Comparison of ENCODE assay signal across 28 cellular contexts in genomic region chrX:130507015-130507414, GRCh38.
"Had no signal": no experiment of that assay in that cellular context is flagged by ENCODE, and none has a peak within 500 bp of the region (broad histone marks: within the 10 kb centered on the region; RNA-seq: fewer than 3 reads in every experiment).

No MANE protein-coding gene starts in this region.

- H3K36me3 ChIP-seq: stomach, suprapubic skin, thoracic aorta, thyroid gland, tibial artery, tibial nerve, transverse colon, upper lobe of left lung, upper lobe of right lung, uterus, vagina had no signal

- DNase-seq: stimulated activated CD4-positive, alpha-beta T cell treated with anti-CD3 and anti-CD28 coated beads, Interleukin-2, amount 100 ng/mL, for 48 hours; stimulated activated CD4-positive, alpha-beta T cell treated with anti-CD3 and anti-CD28 coated beads, Interleukin-4, amount 100 ng/mL, for 1 hour; stimulated activated CD4-positive, alpha-beta T cell treated with anti-CD3 and anti-CD28 coated beads, Interleukin-4, amount 100 ng/mL, for 4 hours; stimulated activated CD8-positive, alpha-beta memory T cell treated with anti-CD3 and anti-CD28 coated beads, Interleukin-4, amount 100 ng/mL, for 48 hours; stimulated activated naive B cell treated with anti-CD40 and anti-IgM and Interleukin-4, amounts not matched to agents 10 μg/mL and 1 μg/mL and 100 μg/mL, for 72 hours; stimulated activated naive CD4-positive, alpha-beta T cell; stimulated activated naive CD4-positive, alpha-beta T cell treated with Interleukin-2 at 50 U/mL for 16 hours; stimulated activated naive CD8-positive, alpha-beta T cell treated with anti-CD3 and anti-CD28 coated beads, Interleukin-15, amount 100 ng/mL, for 72 hours; stimulated activated naive CD8-positive, alpha-beta T cell treated with anti-CD3 and anti-CD28 coated beads, Interleukin-15, Interleukin-2, amounts not matched to agents 100 U/mL and 50 U/mL, for 24 hours; stomach; substantia nigra; testis; thyroid gland; tibial artery; transverse colon; trophoblast cell; upper lobe of left lung; upper lobe of right lung; uterus had no signal

- H3K27ac Mint-ChIP-seq: stimulated activated effector memory CD8-positive, alpha-beta T cell treated with anti-CD3 and anti-CD28 coated beads, Interleukin-12 subunit alpha, Interleukin-12 subunit beta, amount 100 ng/mL, for 72 hours; stimulated activated memory B cell treated with anti-CD40 and anti-IgM and Interleukin-4, amounts not matched to agents 10 μg/mL and 1 μg/mL and 100 μg/mL, for 72 hours; stimulated activated naive B cell treated with anti-CD40 and anti-IgM and Interleukin-4, amounts not matched to agents 10 μg/mL and 1 μg/mL and 100 μg/mL, for 72 hours; stimulated activated naive CD8-positive, alpha-beta T cell treated with anti-CD3 and anti-CD28 coated beads, Interleukin-15, amount 100 ng/mL, for 72 hours; stimulated activated naive CD8-positive, alpha-beta T cell treated with anti-CD3 and anti-CD28 coated beads, Interleukin-15, Interleukin-2, amounts not matched to agents 100 ng/mL and 50 ng/mL, for 24 hours; type B pancreatic cell had no signal

- H3K36me3 Mint-ChIP-seq: stimulated activated effector memory CD8-positive, alpha-beta T cell treated with anti-CD3 and anti-CD28 coated beads, Interleukin-12 subunit alpha, Interleukin-12 subunit beta, amount 100 ng/mL, for 72 hours; stimulated activated memory B cell treated with anti-CD40 and anti-IgM and Interleukin-4, amounts not matched to agents 10 μg/mL and 1 μg/mL and 100 μg/mL, for 72 hours; stimulated activated naive B cell treated with anti-CD40 and anti-IgM and Interleukin-4, amounts not matched to agents 10 μg/mL and 1 μg/mL and 100 μg/mL, for 72 hours; type B pancreatic cell had no signal

- FAIRE-seq: urothelium cell line had no signal

- H3K27ac ChIP-seq: stomach, suprapubic skin, testis, thoracic aorta, thyroid gland, tibial artery, tibial nerve, transverse colon, upper lobe of left lung, upper lobe of right lung, uterus, vagina had no signal

- H3K4me1 Mint-ChIP-seq: stimulated activated effector memory CD8-positive, alpha-beta T cell treated with anti-CD3 and anti-CD28 coated beads, Interleukin-12 subunit alpha, Interleukin-12 subunit beta, amount 100 ng/mL, for 72 hours; stimulated activated memory B cell treated with anti-CD40 and anti-IgM and Interleukin-4, amounts not matched to agents 10 μg/mL and 1 μg/mL and 100 μg/mL, for 72 hours; stimulated activated naive B cell treated with anti-CD40 and anti-IgM and Interleukin-4, amounts not matched to agents 10 μg/mL and 1 μg/mL and 100 μg/mL, for 72 hours; stimulated activated naive CD8-positive, alpha-beta T cell treated with anti-CD3 and anti-CD28 coated beads, Interleukin-15, amount 100 ng/mL, for 72 hours had no signal

- ATAC-seq: stimulated activated effector memory CD8-positive, alpha-beta T cell treated with anti-CD3 and anti-CD28 coated beads, Interleukin-12 subunit alpha, Interleukin-12 subunit beta, amount 100 ng/mL, for 72 hours; stimulated activated memory B cell treated with anti-CD40 and anti-IgM and Interleukin-4, amounts not matched to agents 10 μg/mL and 1 μg/mL and 100 μg/mL, for 72 hours; stimulated activated naive B cell treated with anti-CD40 and anti-IgM and Interleukin-4, amounts not matched to agents 10 μg/mL and 1 μg/mL and 100 μg/mL, for 72 hours; stimulated activated naive CD8-positive, alpha-beta T cell treated with anti-CD3 and anti-CD28 coated beads, Interleukin-15, amount 100 ng/mL, for 72 hours; stimulated activated naive CD8-positive, alpha-beta T cell treated with anti-CD3 and anti-CD28 coated beads, Interleukin-15, Interleukin-2, amounts not matched to agents 100 U/mL and 50 U/mL, for 24 hours; upper lobe of right lung had no signal

- H3K4me1 ChIP-seq: stomach, suprapubic skin, testis, thyroid gland, tibial artery, tibial nerve, transverse colon, upper lobe of left lung, upper lobe of right lung, uterus, vagina had no signal

- H3K27me3 Mint-ChIP-seq: stimulated activated naive CD8-positive, alpha-beta T cell treated with anti-CD3 and anti-CD28 coated beads, Interleukin-15, amount 100 ng/mL, for 72 hours had no signal

- H3K9me3 Mint-ChIP-seq: stimulated activated effector memory CD8-positive, alpha-beta T cell treated with anti-CD3 and anti-CD28 coated beads, Interleukin-12 subunit alpha, Interleukin-12 subunit beta, amount 100 ng/mL, for 72 hours; stimulated activated naive B cell treated with anti-CD40 and anti-IgM and Interleukin-4, amounts not matched to agents 10 μg/mL and 1 μg/mL and 100 μg/mL, for 72 hours; stimulated activated naive CD8-positive, alpha-beta T cell treated with anti-CD3 and anti-CD28 coated beads, Interleukin-15, amount 100 ng/mL, for 72 hours; stimulated activated naive CD8-positive, alpha-beta T cell treated with anti-CD3 and anti-CD28 coated beads, Interleukin-15, Interleukin-2, amounts not matched to agents 100 ng/mL and 50 ng/mL, for 24 hours; type B pancreatic cell had no signal

- H3K27me3 ChIP-seq: stomach, suprapubic skin, testis, thyroid gland, tibial artery, tibial nerve, transverse colon, upper lobe of left lung, upper lobe of right lung, vagina had no signal

- H3K4me3 ChIP-seq: stomach, suprapubic skin, testis, thoracic aorta, thyroid gland, tibial artery, tibial nerve, transverse colon, upper lobe of left lung, upper lobe of right lung, uterus, vagina had no signal

- H3K4me3 Mint-ChIP-seq: stimulated activated effector memory CD8-positive, alpha-beta T cell treated with anti-CD3 and anti-CD28 coated beads, Interleukin-12 subunit alpha, Interleukin-12 subunit beta, amount 100 ng/mL, for 72 hours; stimulated activated memory B cell treated with anti-CD40 and anti-IgM and Interleukin-4, amounts not matched to agents 10 μg/mL and 1 μg/mL and 100 μg/mL, for 72 hours; stimulated activated naive B cell treated with anti-CD40 and anti-IgM and Interleukin-4, amounts not matched to agents 10 μg/mL and 1 μg/mL and 100 μg/mL, for 72 hours; stimulated activated naive CD8-positive, alpha-beta T cell treated with anti-CD3 and anti-CD28 coated beads, Interleukin-15, amount 100 ng/mL, for 72 hours; stimulated activated naive CD8-positive, alpha-beta T cell treated with anti-CD3 and anti-CD28 coated beads, Interleukin-15, Interleukin-2, amounts not matched to agents 100 ng/mL and 50 ng/mL, for 24 hours; type B pancreatic cell had no signal

- H3K9me3 ChIP-seq: stomach, suprapubic skin, testis, thoracic aorta, thyroid gland, tibial artery, tibial nerve, transverse colon, upper lobe of left lung, upper lobe of right lung, uterus, vagina had no signal
